Comparison of ENCODE assay signal across 11 cellular contexts in genomic region chr2:145563752-145564615, GRCh38.
DNase-seq lines count a peak whose midpoint lies in the region; ATAC-seq and TF ChIP-seq lines count a peak whose summit lies in the region.
"Had no signal": no experiment of that assay in that cellular context is flagged by ENCODE, and none has a peak within 500 bp of the region (broad histone marks: within the 10 kb centered on the region; RNA-seq: fewer than 3 reads in every experiment).

No MANE protein-coding gene starts in this region.

- POLR2A ChIA-PET in RWPE1 (lab: Yijun Ruan, JAX; ENCODE audit: low non-redundant PET): no interaction called here

- WGBS in hepatocyte (ENCODE audit: low lambda C conversion rate, missing lambda C conversion rate): 46% methylated on average over 7 of the region's 7 CpGs
- WGBS in smooth muscle cell (ENCODE audit: low lambda C conversion rate): 73% methylated on average over 7 of the region's 7 CpGs
- WGBS in sigmoid colon, 2 donors: 60 to 68% methylated on average over 7 of the region's 7 CpGs

- no peak for TF ChIP-seq EP300 in sigmoid colon (IDR thresholded peaks at IDR 0.05)

- no peak for TF ChIP-seq POLR2A in sigmoid colon (IDR thresholded peaks at IDR 0.05)

- H3K36me3 ChIP-seq in hepatocyte (replicated peaks; ENCODE audit: insufficient read depth, low read depth) (no peaks in the 10 kb centered on the region), smooth muscle cell (ENCODE audit: low read depth) (no peaks in the 10 kb centered on the region), sigmoid colon (no peaks in the 10 kb centered on the region)
- H3K36me3 ChIP-seq: vagina had no signal

- H3K9ac ChIP-seq in smooth muscle cell (ENCODE audit: low read depth): no peak overlapping the region

- H3K27me3 ChIP-seq in hepatocyte (no peaks in the 10 kb centered on the region), smooth muscle cell (ENCODE audit: low read depth) (no peaks in the 10 kb centered on the region), sigmoid colon (no peaks in the 10 kb centered on the region)
- H3K27me3 ChIP-seq: vagina had no signal

- H3F3A ChIP-seq in smooth muscle cell (ENCODE audit: low read depth): no peaks in the 10 kb centered on the region

- H3K9me3 ChIP-seq in hepatocyte (ENCODE audit: low read depth) (no peaks in the 10 kb centered on the region), smooth muscle cell (replicated peaks; ENCODE audit: low read depth) (no peaks in the 10 kb centered on the region), sigmoid colon (no peaks in the 10 kb centered on the region)
- H3K9me3 ChIP-seq: vagina had no signal

- H4K20me1 ChIP-seq in hepatocyte (ENCODE audit: insufficient read depth, poor library complexity, severe bottlenecking): no peaks in the 10 kb centered on the region
- no peaks in the 10 kb centered on the region for H4K20me1 ChIP-seq in smooth muscle cell (ENCODE audit: low read depth)

- H3K4me1 ChIP-seq in hepatocyte (ENCODE audit: insufficient read depth): peaks cover 6% of the 10 kb centered on the region
- no peaks in the 10 kb centered on the region for H3K4me1 ChIP-seq in smooth muscle cell (ENCODE audit: low read depth)
- peaks cover 0 to 12% (median 2%) of the 10 kb centered on the region in 4 donors for H3K4me1 ChIP-seq in sigmoid colon
- H3K4me1 ChIP-seq: vagina had no signal

- H2AFZ ChIP-seq in hepatocyte (peak overlapping the region; percentile 11), smooth muscle cell (ENCODE audit: low read depth) (peak overlapping the region; percentile 67)

- intact Hi-C loops in sigmoid colon (cut with DNase I): no loop called here

- no peaks in the 10 kb centered on the region for H3K9me2 ChIP-seq in hepatocyte (replicated peaks; ENCODE audit: insufficient read depth)

- DNase-seq in NCI-H1105 (lab: John Stamatoyannopoulos, UW): peak; percentile 36
- peak; percentile 6 for DNase-seq in RWPE1 (ENCODE audit: low spot score)
- DNase-seq in hepatocyte (ENCODE audit: low spot score): peak; percentile 41
- DNase-seq in smooth muscle cell (lab: John Stamatoyannopoulos, UW; ENCODE audit: unreplicated experiment): no peak
- no peak for DNase-seq in sigmoid colon
- no peak for DNase-seq in RKO (ENCODE audit: low spot score)
- DNase-seq: activated effector memory CD4-positive, alpha-beta T cell treated with anti-CD3 and anti-CD28 coated beads, Interleukin-2, amount 50 U/mL, for 16 hours; NCI-H1694 treated with DMSO at 0.1 percent for 48 hours; Right ventricle myocardium superior had no signal

- ATAC-seq in HG03342 (IDR thresholded peaks at IDR 0.05; ENCODE audit: unreplicated experiment): no peak

- H3K4me2 ChIP-seq in hepatocyte: peak overlapping the region; percentile 58
- H3K4me2 ChIP-seq in smooth muscle cell: peak overlapping the region; percentile 16

- CTCF ChIA-PET in RWPE1 (lab: Yijun Ruan, JAX): interaction anchor here (0.6 to 0.7 kb wide), 3 partner anchors 18 to 387 kb away, joined by 3 to 4 read pairs (median 4); no protein-coding TSS in a partner anchor

- no peaks in the 10 kb centered on the region for H3K79me2 ChIP-seq in hepatocyte
- no peaks in the 10 kb centered on the region for H3K79me2 ChIP-seq in smooth muscle cell (ENCODE audit: low read depth)

- no peak overlapping the region for H3K4me3 ChIP-seq in hepatocyte
- no peak overlapping the region for H3K4me3 ChIP-seq in smooth muscle cell
- H3K4me3 ChIP-seq in sigmoid colon: no peak overlapping the region
- H3K4me3 ChIP-seq: vagina had no signal

- H3K27ac ChIP-seq in RWPE1: no peak overlapping the region
- H3K27ac ChIP-seq in hepatocyte: peak overlapping the region; percentile 25
- H3K27ac ChIP-seq in smooth muscle cell (ENCODE audit: low read depth): peak overlapping the region; percentile 24
- no peak overlapping the region for H3K27ac ChIP-seq in sigmoid colon
- H3K27ac ChIP-seq: vagina had no signal

- TF ChIP-seq CTCF in RWPE1 (conservative IDR thresholded peaks at IDR 0.05; ENCODE audit: low read depth): no peak
- no peak for TF ChIP-seq CTCF in hepatocyte (IDR thresholded peaks at IDR 0.05; ENCODE audit: poor library complexity)
- TF ChIP-seq CTCF in smooth muscle cell (IDR thresholded peaks at IDR 0.05; ENCODE audit: borderline replicate concordance, insufficient read depth, poor library complexity, severe bottlenecking): no peak
- TF ChIP-seq CTCF in sigmoid colon (IDR thresholded peaks at IDR 0.05): no peak

Comparison
In these comparisons a context has a peak if more than half of its experiments do, and no peak if none do; other contexts are left out.
1. DNase-seq: peak in NCI-H1105 (single experiment), RWPE1 (single experiment) and hepatocyte (single experiment); none in smooth muscle cell (single experiment), sigmoid colon (single experiment) and RKO (single experiment).
2. H3K27ac ChIP-seq: peak in hepatocyte (single experiment) and smooth muscle cell (single experiment); none in RWPE1 (single experiment) and sigmoid colon (0 of 4).